Comparison of ENCODE assay signal across 14 cellular contexts in the genomic region with DNA sequence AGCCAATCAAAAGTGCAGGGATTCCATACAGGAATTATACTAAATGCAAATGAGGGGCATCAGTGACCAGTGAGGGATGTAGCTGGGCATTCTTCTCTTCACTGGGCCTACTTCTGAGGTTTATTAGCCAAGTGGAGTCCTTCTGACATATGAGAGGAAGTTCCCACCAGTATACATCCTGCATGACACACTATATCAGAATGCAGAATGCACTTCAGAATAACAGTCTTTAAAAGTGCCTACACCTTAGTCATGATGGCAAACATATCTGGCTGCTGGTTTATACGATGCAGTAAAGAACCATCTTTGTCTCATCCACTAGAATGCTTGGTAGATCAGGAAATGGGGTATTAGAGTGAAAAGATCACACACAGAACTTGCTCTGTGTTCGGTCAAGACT.
DNase-seq lines count a peak whose midpoint lies in the region; ATAC-seq, FAIRE-seq and TF ChIP-seq lines count a peak whose summit lies in the region.
"Had no signal": no experiment of that assay in that cellular context is flagged by ENCODE, and none has a peak within 500 bp of the region (broad histone marks: within the 10 kb centered on the region; RNA-seq: fewer than 3 reads in every experiment).

No MANE protein-coding gene starts in this region.

- H3K4me1 ChIP-seq in HepG2 (ENCODE audit: insufficient read depth, low read length): no peaks in the 10 kb centered on the region
- no peaks in the 10 kb centered on the region for H3K4me1 ChIP-seq in right lobe of liver
- peaks cover 0 to 5% (median 2%) of the 10 kb centered on the region in 4 donors for H3K4me1 ChIP-seq in esophagus muscularis mucosa
- H3K4me1 ChIP-seq in BE2C: no peaks in the 10 kb centered on the region
- H3K4me1 ChIP-seq: adrenal gland had no signal

- H3K79me2 ChIP-seq in HepG2 (ENCODE audit: insufficient read depth, low read length): no peaks in the 10 kb centered on the region

- TF ChIP-seq POLR2A in HepG2 (IDR thresholded peaks at IDR 0.05; ENCODE audit: insufficient read depth in 1 of 2, low read depth in 2 of 2, low read length in 2 of 2) (no peak), right lobe of liver (IDR thresholded peaks at IDR 0.05) (no peak), esophagus muscularis mucosa (IDR thresholded peaks at IDR 0.05; ENCODE audit: low read depth) (no peak)

- H3K36me3 ChIP-seq in HepG2 (replicated peaks in 1 of 2; ENCODE audit: control insufficient read depth in 1 of 2, insufficient read depth in 2 of 2, low read length in 2 of 2) (no peaks in the 10 kb centered on the region), right lobe of liver (no peaks in the 10 kb centered on the region), esophagus muscularis mucosa (no peaks in the 10 kb centered on the region), BE2C (no peaks in the 10 kb centered on the region)
- H3K36me3 ChIP-seq: adrenal gland had no signal

- in situ Hi-C loops in HepG2 (cut with HindIII; ENCODE audit: extremely low pct_ligation_motif_present, low pct_unique_long_range_greater_than_20kb): no loop called here

- FAIRE-seq in HepG2 (lab: Jason Lieb, UNC): no peak
- FAIRE-seq: A204.1 had no signal

- CTCF ChIA-PET in HepG2 (lab: Yijun Ruan, JAX; ENCODE audit: low intra/inter-chr PET ratio, low total read pairs): no interaction called here

- TF ChIP-seq EP300 in HepG2 (IDR thresholded peaks at IDR 0.05; ENCODE audit: low read depth in 2 of 2, low read length in 2 of 2) (no peak), HepG2 (CRISPR knock-in tag; IDR thresholded peaks at IDR 0.05; ENCODE audit: borderline replicate concordance) (no peak), esophagus muscularis mucosa (IDR thresholded peaks at IDR 0.05) (no peak)

- H3K4me3 ChIP-seq in HepG2 (replicated peaks in 1 of 3; ENCODE audit: insufficient read depth in 1 of 3, low read depth in 2 of 3, low read length in 3 of 3): no peak overlapping the region
- H3K4me3 ChIP-seq in right lobe of liver: no peak overlapping the region
- no peak overlapping the region for H3K4me3 ChIP-seq in foreskin fibroblast (ENCODE audit: low read depth in 1 of 2, low read length in 2 of 2)
- H3K4me3 ChIP-seq in esophagus muscularis mucosa: no peak overlapping the region
- H3K4me3 ChIP-seq in BE2C (ENCODE audit: low read depth, low read length): no peak overlapping the region
- H3K4me3 ChIP-seq: adrenal gland, psoas muscle had no signal

- no peaks in the 10 kb centered on the region for H3K9me3 ChIP-seq in HepG2 (ENCODE audit: low read length)
- no peaks in the 10 kb centered on the region for H3K9me3 ChIP-seq in right lobe of liver
- H3K9me3 ChIP-seq in esophagus muscularis mucosa: no peaks in the 10 kb centered on the region
- no peaks in the 10 kb centered on the region for H3K9me3 ChIP-seq in BE2C
- H3K9me3 ChIP-seq: adrenal gland, psoas muscle had no signal

- TF ChIP-seq CTCF in HepG2 (CRISPR knock-in tag; IDR thresholded peaks at IDR 0.05) (no peak), right lobe of liver (IDR thresholded peaks at IDR 0.05) (no peak), foreskin fibroblast (IDR thresholded peaks at IDR 0.05; ENCODE audit: low read depth, low read length) (no peak), esophagus muscularis mucosa (IDR thresholded peaks at IDR 0.05) (no peak), BE2C (IDR thresholded peaks at IDR 0.05; ENCODE audit: low read depth, low read length) (no peak)

- WGBS in HepG2 (ENCODE audit: low lambda C conversion rate): 24% methylated on average over 2 of the region's 2 CpGs
- 100% methylated on average over 2 of the region's 2 CpGs for WGBS in right lobe of liver (ENCODE audit: insufficient coverage, low coverage, low lambda C conversion rate, missing lambda C conversion rate)
- 76% methylated on average over 2 of the region's 2 CpGs for WGBS in esophagus muscularis mucosa

- no TSS peak for BruUV-seq in HepG2 (replicated peaks; lab: Mats Ljungman, UMichigan)

- POLR2A ChIA-PET in HepG2 (lab: Yijun Ruan, JAX): no interaction called here

- intact Hi-C loops in HepG2 (cut with micrococcal nuclease; ENCODE audit: unreplicated experiment) (no loop called here), right lobe of liver (cut with DNase I) (no loop called here), esophagus muscularis mucosa (cut with DNase I) (no loop called here)

- ATAC-seq in HepG2: no peak
- no peak for ATAC-seq in right lobe of liver
- ATAC-seq in HG03095 (IDR thresholded peaks at IDR 0.05; ENCODE audit: unreplicated experiment): no peak
- ATAC-seq: psoas muscle had no signal

- H3K9ac ChIP-seq in HepG2 (ENCODE audit: insufficient read depth, low read depth, low read length): no peak overlapping the region

- DNase-seq in HepG2 (ENCODE audit: low spot score): peak; percentile 1
- DNase-seq in right lobe of liver: no peak
- DNase-seq in SW 1271 (lab: John Stamatoyannopoulos, UW): peak; percentile 53 to 82
- DNase-seq in foreskin fibroblast: peak; percentile 86
- no peak for DNase-seq in esophagus muscularis mucosa (ENCODE audit: extremely low spot score)
- no peak for DNase-seq in NCI-H2081 treated with DMSO at 0.1 percent for 48 hours (lab: John Stamatoyannopoulos, UW)
- no peak for DNase-seq in BE2C
- DNase-seq: adrenal gland; effector CD8-positive, alpha-beta T cell; psoas muscle; substantia nigra had no signal

- 0 out of 5 replicates have a peak, but pooled peaks cover 0 to 3% of the 10 kb centered on the region in 2 experiments for H3K27me3 ChIP-seq in HepG2 (ENCODE audit: control insufficient read depth in 1 of 2, insufficient read depth in 2 of 2, low read length in 2 of 2)
- no peaks in the 10 kb centered on the region for H3K27me3 ChIP-seq in right lobe of liver
- H3K27me3 ChIP-seq in esophagus muscularis mucosa: no peaks in the 10 kb centered on the region
- H3K27me3 ChIP-seq in BE2C: peaks cover 5% of the 10 kb centered on the region; the same call in 1 of the 2 replicates
- H3K27me3 ChIP-seq: adrenal gland had no signal

- no peak overlapping the region for H3K27ac ChIP-seq in HepG2 (ENCODE audit: extremely low read length, insufficient read depth, low read length)
- H3K27ac ChIP-seq in right lobe of liver: no peak overlapping the region
- H3K27ac ChIP-seq in esophagus muscularis mucosa (replicated peaks in 1 of 4): no peak overlapping the region
- H3K27ac ChIP-seq: adrenal gland, HL-60, psoas muscle had no signal

- no peak overlapping the region for H2AFZ ChIP-seq in HepG2 (ENCODE audit: low read length)

- H4K20me1 ChIP-seq in HepG2 (ENCODE audit: insufficient read depth, low read length): no peaks in the 10 kb centered on the region

- no peak for TF ChIP-seq RAD21 in HepG2 (CRISPR knock-in tag; IDR thresholded peaks at IDR 0.05)

- no peak overlapping the region for H3K4me2 ChIP-seq in HepG2 (ENCODE audit: low read depth, low read length)

TF ChIP-seq in HepG2, 621 proteins besides CTCF, POLR2A, EP300 and RAD21:
- TF ChIP-seq MXD4 (CRISPR knock-in tag; IDR thresholded peaks at IDR 0.05) (no peak), ARID2 (CRISPR knock-in tag; IDR thresholded peaks at IDR 0.05; ENCODE audit: borderline replicate concordance) (no peak), ZFP62 (CRISPR knock-in tag; IDR thresholded peaks at IDR 0.05) (no peak)
- TF ChIP-seq, protein P1, sequence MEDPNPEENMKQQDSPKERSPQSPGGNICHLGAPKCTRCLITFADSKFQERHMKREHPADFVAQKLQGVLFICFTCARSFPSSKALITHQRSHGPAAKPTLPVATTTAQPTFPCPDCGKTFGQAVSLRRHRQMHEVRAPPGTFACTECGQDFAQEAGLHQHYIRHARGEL (CRISPR knock-in tag; IDR thresholded peaks at IDR 0.05): no peak
- TF ChIP-seq, protein P2, sequence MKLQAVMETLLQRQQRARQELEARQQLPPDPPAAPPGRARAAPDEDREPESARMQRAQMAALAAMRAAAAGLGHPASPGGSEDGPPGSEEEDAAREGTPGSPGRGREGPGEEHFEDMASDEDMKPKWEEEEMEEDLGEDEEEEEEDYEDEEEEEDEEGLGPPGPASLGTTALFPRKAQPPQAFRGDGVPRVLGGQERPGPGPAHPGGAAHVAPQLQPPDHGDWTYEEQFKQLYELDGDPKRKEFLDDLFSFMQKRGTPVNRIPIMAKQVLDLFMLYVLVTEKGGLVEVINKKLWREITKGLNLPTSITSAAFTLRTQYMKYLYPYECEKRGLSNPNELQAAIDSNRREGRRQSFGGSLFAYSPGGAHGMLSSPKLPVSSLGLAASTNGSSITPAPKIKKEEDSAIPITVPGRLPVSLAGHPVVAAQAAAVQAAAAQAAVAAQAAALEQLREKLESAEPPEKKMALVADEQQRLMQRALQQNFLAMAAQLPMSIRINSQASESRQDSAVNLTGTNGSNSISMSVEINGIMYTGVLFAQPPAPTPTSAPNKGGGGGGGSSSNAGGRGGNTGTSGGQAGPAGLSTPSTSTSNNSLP (IDR thresholded peaks at IDR 0.05; ENCODE audit: low read depth, low read length): no peak
- TF ChIP-seq, protein P3, sequence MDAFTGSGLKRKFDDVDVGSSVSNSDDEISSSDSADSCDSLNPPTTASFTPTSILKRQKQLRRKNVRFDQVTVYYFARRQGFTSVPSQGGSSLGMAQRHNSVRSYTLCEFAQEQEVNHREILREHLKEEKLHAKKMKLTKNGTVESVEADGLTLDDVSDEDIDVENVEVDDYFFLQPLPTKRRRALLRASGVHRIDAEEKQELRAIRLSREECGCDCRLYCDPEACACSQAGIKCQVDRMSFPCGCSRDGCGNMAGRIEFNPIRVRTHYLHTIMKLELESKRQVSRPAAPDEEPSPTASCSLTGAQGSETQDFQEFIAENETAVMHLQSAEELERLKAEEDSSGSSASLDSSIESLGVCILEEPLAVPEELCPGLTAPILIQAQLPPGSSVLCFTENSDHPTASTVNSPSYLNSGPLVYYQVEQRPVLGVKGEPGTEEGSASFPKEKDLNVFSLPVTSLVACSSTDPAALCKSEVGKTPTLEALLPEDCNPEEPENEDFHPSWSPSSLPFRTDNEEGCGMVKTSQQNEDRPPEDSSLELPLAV (CRISPR knock-in tag; conservative IDR thresholded peaks at IDR 0.05; ENCODE audit: low read depth): no peak
- TF ChIP-seq, protein P4, sequence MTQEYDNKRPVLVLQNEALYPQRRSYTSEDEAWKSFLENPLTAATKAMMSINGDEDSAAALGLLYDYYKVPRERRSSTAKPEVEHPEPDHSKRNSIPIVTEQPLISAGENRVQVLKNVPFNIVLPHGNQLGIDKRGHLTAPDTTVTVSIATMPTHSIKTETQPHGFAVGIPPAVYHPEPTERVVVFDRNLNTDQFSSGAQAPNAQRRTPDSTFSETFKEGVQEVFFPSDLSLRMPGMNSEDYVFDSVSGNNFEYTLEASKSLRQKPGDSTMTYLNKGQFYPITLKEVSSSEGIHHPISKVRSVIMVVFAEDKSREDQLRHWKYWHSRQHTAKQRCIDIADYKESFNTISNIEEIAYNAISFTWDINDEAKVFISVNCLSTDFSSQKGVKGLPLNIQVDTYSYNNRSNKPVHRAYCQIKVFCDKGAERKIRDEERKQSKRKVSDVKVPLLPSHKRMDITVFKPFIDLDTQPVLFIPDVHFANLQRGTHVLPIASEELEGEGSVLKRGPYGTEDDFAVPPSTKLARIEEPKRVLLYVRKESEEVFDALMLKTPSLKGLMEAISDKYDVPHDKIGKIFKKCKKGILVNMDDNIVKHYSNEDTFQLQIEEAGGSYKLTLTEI (CRISPR knock-in tag; conservative IDR thresholded peaks at IDR 0.05): no peak
TF ChIP-seq in HepG2: peak in this region for 0.

Comparison
In these comparisons a context has a peak if more than half of its experiments do, and no peak if none do; other contexts are left out.
1. DNase-seq: peak in HepG2 (single experiment), SW 1271 (2 of 2) and foreskin fibroblast (2 of 2); none in right lobe of liver (0 of 3), esophagus muscularis mucosa (single experiment), NCI-H2081 treated with DMSO at 0.1 percent for 48 hours (single experiment) and BE2C (single experiment).